15 cellular contexts compared by ENCODE assay signal in the genomic region with DNA sequence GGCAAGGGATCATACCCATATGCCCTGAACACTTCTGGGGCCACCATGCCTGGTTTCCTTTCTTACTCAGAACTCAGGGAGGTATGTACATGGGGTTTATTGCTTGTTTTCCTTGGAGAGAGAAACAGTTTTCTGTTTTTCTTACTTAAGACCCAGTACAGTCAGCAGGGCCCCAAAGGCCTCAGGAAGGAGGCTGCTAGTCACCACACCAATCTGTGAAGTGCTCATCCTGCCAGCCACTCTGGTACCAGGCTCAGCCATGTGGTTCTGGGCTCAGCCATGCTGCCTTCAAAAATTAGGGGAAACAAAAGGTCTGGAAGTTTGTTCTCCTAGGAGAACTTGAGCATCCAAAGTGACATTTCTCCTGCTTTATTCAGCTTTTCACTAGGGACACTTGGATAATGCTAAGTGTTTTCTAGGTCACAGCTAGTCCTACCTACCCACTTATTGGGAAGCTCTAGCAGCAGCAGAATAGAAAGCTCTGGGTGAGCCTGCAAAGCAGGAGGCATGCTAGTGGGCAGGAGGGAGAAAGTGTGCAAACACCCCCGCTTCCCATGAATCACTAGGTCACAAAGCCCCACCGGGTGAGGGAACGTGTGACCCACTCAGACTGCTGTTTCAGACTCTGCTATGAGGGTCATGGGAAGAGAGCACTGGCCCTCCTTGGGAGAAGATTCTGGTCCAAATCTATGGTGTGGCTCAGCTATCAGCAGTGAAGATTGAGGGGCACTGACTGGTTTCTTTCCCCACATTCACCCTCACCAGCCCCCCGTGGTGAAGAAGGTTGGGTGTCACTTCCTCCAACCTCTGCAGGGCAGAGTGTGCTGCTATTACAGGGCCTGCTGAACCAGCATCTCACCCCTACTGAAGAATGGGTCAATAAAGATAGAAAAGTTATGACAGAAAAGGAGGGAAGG. TPM values are rescaled to one million over a fixed set of nuclear protein-coding genes. Genes with fewer than 3 reads are reported as not detected.
DNase-seq lines count a peak whose midpoint lies in the region; FAIRE-seq and TF ChIP-seq lines count a peak whose summit lies in the region.
"Had no signal": no experiment of that assay in that cellular context is flagged by ENCODE, and none has a peak within 500 bp of the region (broad histone marks: within the 10 kb centered on the region; RNA-seq: fewer than 3 reads in every experiment).

No MANE protein-coding gene starts in this region.

- in situ Hi-C loops in astrocyte of the spinal cord (cut with HindIII; ENCODE audit: low sequenced_read_pairs), result no loop called here

- no peak for TF ChIP-seq CTCF in astrocyte of the spinal cord (IDR thresholded peaks at IDR 0.05; ENCODE audit: low read depth, low read length)

- TF ChIP-seq POLR2A in GM12892 (IDR thresholded peaks at IDR 0.05; ENCODE audit: low read depth, low read length), result no peak

- H3K4me1 ChIP-seq in ACC112 (ENCODE audit: control insufficient read depth, insufficient read depth, low read length, unreplicated experiment), result peaks cover 49% of the 10 kb centered on the region

- peak; percentile 48 for FAIRE-seq in GM12892 (lab: Jason Lieb, UNC)
- FAIRE-seq: colon had no signal

- H2AFZ ChIP-seq in ACC112 (ENCODE audit: low read length, unreplicated experiment), result no peak overlapping the region

- no peak overlapping the region; the same call in 1 of the 2 replicates for H3K4me3 ChIP-seq in ACC112 (ENCODE audit: low read depth, low read length)
- no peak overlapping the region for H3K4me3 ChIP-seq in astrocyte of the spinal cord (ENCODE audit: low read depth, low read length)
- H3K4me3 ChIP-seq: gastroesophageal sphincter had no signal

- H3K27me3 ChIP-seq in ACC112 (ENCODE audit: insufficient read depth, low read length), result no peaks in the 10 kb centered on the region
- H3K27me3 ChIP-seq: gastroesophageal sphincter had no signal

- peaks cover 64% of the 10 kb centered on the region for H3K79me2 ChIP-seq in ACC112 (ENCODE audit: control insufficient read depth, insufficient read depth, low read length, unreplicated experiment)

- DNase-seq in GM12892 (ENCODE audit: insufficient read length), result no peak
- peak; percentile 80 for DNase-seq in astrocyte of the spinal cord (ENCODE audit: low read depth, low spot score)
- DNase-seq in kidney tubule cell (ENCODE audit: low spot score), result peak; percentile 47
- no peak for DNase-seq in pons (ENCODE audit: low spot score)
- DNase-seq in NCI-H1105 (lab: John Stamatoyannopoulos, UW), result no peak
- DNase-seq in SIG-M5 treated with dmso at 0.1 percent for 504 hours (lab: John Stamatoyannopoulos, UW; ENCODE audit: unreplicated experiment), result no peak
- DNase-seq in NCI-H82 (lab: John Stamatoyannopoulos, UW), result no peak
- DNase-seq: GDM1, left colon, NCI-H446, T1000 had no signal

- peaks cover 6% of the 10 kb centered on the region; the same call in 1 of the 2 replicates for H3K36me3 ChIP-seq in ACC112 (ENCODE audit: insufficient read depth, low read length)

- peak overlapping the region; percentile 85 for H3K27ac ChIP-seq in ACC112 (ENCODE audit: low read depth, low read length)
- H3K27ac ChIP-seq: gastroesophageal sphincter, RWPE1 had no signal

RNA-seq across cellular contexts. Expression of a gene that starts 23.9 kb away (rescaled TPM):
- 36.7 TPM for polyA plus RNA-seq in GM12892 (2012; ENCODE audit: missing spikeins)

Comparison
In these comparisons a context has a peak if more than half of its experiments do, and no peak if none do; other contexts are left out.
1. DNase-seq: peak in astrocyte of the spinal cord (single experiment) and kidney tubule cell (single experiment); none in GM12892 (single experiment), pons (single experiment), NCI-H1105 (single experiment), SIG-M5 treated with dmso at 0.1 percent for 504 hours (single experiment) and NCI-H82 (single experiment).